19 cellular contexts compared by ENCODE assay signal in genomic region chr4:26047795-26048194, GRCh38.
DNase-seq lines count a peak whose midpoint lies in the region; ATAC-seq and TF ChIP-seq lines count a peak whose summit lies in the region.
"Had no signal": no experiment of that assay in that cellular context is flagged by ENCODE, and none has a peak within 500 bp of the region (broad histone marks: within the 10 kb centered on the region; RNA-seq: fewer than 3 reads in every experiment).

No MANE protein-coding gene starts in this region.

- H3K36me3 ChIP-seq in fibroblast of lung (ENCODE audit: control insufficient read depth, insufficient read depth, low read length) (no peaks in the 10 kb centered on the region), rectal smooth muscle tissue (ENCODE audit: control insufficient read depth, insufficient read depth, low read length) (no peaks in the 10 kb centered on the region), upper lobe of left lung (no peaks in the 10 kb centered on the region)
- H3K36me3 ChIP-seq: pancreas had no signal

- H3K27ac ChIP-seq in adipose tissue (ENCODE audit: low read depth, low read length): peak overlapping the region; percentile 85
- H3K27ac ChIP-seq in fibroblast of lung (ENCODE audit: insufficient read depth, low read length): peak overlapping the region; percentile 95
- H3K27ac ChIP-seq in rectal smooth muscle tissue (ENCODE audit: low read depth, low read length): peak overlapping the region; percentile 78
- H3K27ac ChIP-seq in upper lobe of left lung: peak overlapping the region; percentile 50 to 72 (median 67)
- H3K27ac ChIP-seq: pancreas had no signal

- no peaks in the 10 kb centered on the region for H3K79me2 ChIP-seq in fibroblast of lung (ENCODE audit: control insufficient read depth, insufficient read depth, low read length)

- H3K9me3 ChIP-seq in fibroblast of lung (ENCODE audit: control insufficient read depth, insufficient read depth, low read depth, low read length) (no peaks in the 10 kb centered on the region), upper lobe of left lung (no peaks in the 10 kb centered on the region)
- H3K9me3 ChIP-seq: mucosa of descending colon, pancreas had no signal

- H3K4me1 ChIP-seq in fibroblast of lung (ENCODE audit: control insufficient read depth, extremely low read depth, insufficient read depth, low read length) (peaks cover 11% of the 10 kb centered on the region), rectal smooth muscle tissue (ENCODE audit: control insufficient read depth, insufficient read depth, low read length) (peaks cover 22% of the 10 kb centered on the region), upper lobe of left lung (peaks cover 0 to 4% (median 2%) of the 10 kb centered on the region in 4 donors)
- H3K4me1 ChIP-seq: pancreas had no signal

- no peak for TF ChIP-seq EP300 in upper lobe of left lung (IDR thresholded peaks at IDR 0.05)

- H3K4me3 ChIP-seq in fibroblast of lung (replicated peaks in 1 of 4; ENCODE audit: control extremely low read depth in 1 of 4, insufficient read depth in 1 of 4, low read depth in 3 of 4, low read length in 4 of 4): no peak overlapping the region
- H3K4me3 ChIP-seq in rectal smooth muscle tissue (ENCODE audit: low read length): no peak overlapping the region
- no peak overlapping the region for H3K4me3 ChIP-seq in upper lobe of left lung
- no peak overlapping the region for H3K4me3 ChIP-seq in lower leg skin (ENCODE audit: low read depth, poor library complexity, severe bottlenecking)
- H3K4me3 ChIP-seq: mucosa of descending colon, pancreas had no signal

- H4K20me1 ChIP-seq in fibroblast of lung (ENCODE audit: control insufficient read depth, extremely low read depth, insufficient read depth, low read length): no peaks in the 10 kb centered on the region

- no peak overlapping the region for H2AFZ ChIP-seq in fibroblast of lung (ENCODE audit: low read length)

- H3K27me3 ChIP-seq in fibroblast of lung (ENCODE audit: control insufficient read depth, insufficient read depth, low read length): no peaks in the 10 kb centered on the region
- H3K27me3 ChIP-seq in rectal smooth muscle tissue (ENCODE audit: control insufficient read depth, insufficient read depth, low read length): no peaks in the 10 kb centered on the region
- H3K27me3 ChIP-seq in upper lobe of left lung: no peaks in the 10 kb centered on the region
- H3K27me3 ChIP-seq: pancreas had no signal

- H3K4me2 ChIP-seq in fibroblast of lung (ENCODE audit: extremely low read depth, insufficient read depth, low read length): no peak overlapping the region

- ATAC-seq in upper lobe of left lung (ENCODE audit: low FRiP score in 2 of 2): no peak

- H3K9ac ChIP-seq in fibroblast of lung (ENCODE audit: insufficient read depth, low read length): no peak overlapping the region
- H3K9ac ChIP-seq in rectal smooth muscle tissue (ENCODE audit: low read length): no peak overlapping the region

- DNase-seq in fibroblast of lung (ENCODE audit: low read depth in 2 of 2) (no peak), upper lobe of left lung (no peak), lower leg skin (ENCODE audit: low spot score in 2 of 2) (no peak), NCI-H774 (lab: John Stamatoyannopoulos, UW) (no peak), SW480 (ENCODE audit: low spot score) (no peak)
- DNase-seq: activated CD4-positive, CD25-positive, alpha-beta regulatory T cell treated with anti-CD3 and anti-CD28 coated beads, Interleukin-2, amount 50 U/mL, for 72 hours; activated effector memory CD4-positive, alpha-beta T cell treated with Interleukin-2 at 50 U/mL for 16 hours; cortex of kidney; GOT3; head of caudate nucleus; NCI-H1417 treated with DMSO at 0.1 percent for 48 hours; NCI-H345; pancreas; SHP77; stimulated activated CD4-positive, alpha-beta T cell treated with anti-CD3 and anti-CD28 coated beads, Interleukin-15, amount 100 ng/mL, for 24 hours; T-helper 2 cell had no signal

- TF ChIP-seq POLR2A in upper lobe of left lung (IDR thresholded peaks at IDR 0.05) (no peak), lower leg skin (IDR thresholded peaks at IDR 0.05) (no peak)

- no peak for TF ChIP-seq CTCF in fibroblast of lung (conservative IDR thresholded peaks at IDR 0.05 in 1 of 2, IDR thresholded peaks at IDR 0.05 in 1 of 2; ENCODE audit: low read depth in 1 of 2, low read length in 2 of 2)
- no peak for TF ChIP-seq CTCF in upper lobe of left lung (IDR thresholded peaks at IDR 0.05)
- no peak for TF ChIP-seq CTCF in lower leg skin (IDR thresholded peaks at IDR 0.05)

- 78 to 91% (median 80%) methylated on average over 5 of the region's 5 CpGs for WGBS in adipose tissue, 3 donors
- WGBS in upper lobe of left lung, 2 donors: 84 to 87% methylated on average over 5 of the region's 5 CpGs
- WGBS in lower leg skin, 2 donors: 81 to 88% methylated on average over 5 of the region's 5 CpGs

- intact Hi-C loops in lower leg skin (cut with DNase I; ENCODE audit: low total_unique reads): no loop called here
